Comparison of ENCODE assay signal across 1 cellular context in genomic region chr14:69042309-69043006, GRCh38.
TF ChIP-seq lines count a peak whose summit lies in the region.

No MANE protein-coding gene starts in this region.

TF ChIP-seq in liver, 16 proteins besides CTCF, POLR2A, EP300 and RAD21 (continued from another document):
- TF ChIP-seq YY1 (IDR thresholded peaks at IDR 0.05), result no peak
- no peak for TF ChIP-seq SP1 (IDR thresholded peaks at IDR 0.05)
